Comparison of ENCODE assay signal across 8 cellular contexts in genomic region chr3:34683851-34684250, GRCh38.
A peak's percentile ranks its signal among the peaks of the same experiment; 100 is the strongest.
DNase-seq lines count a peak whose midpoint lies in the region; ATAC-seq and TF ChIP-seq lines count a peak whose summit lies in the region.

No MANE protein-coding gene starts in this region.

- no peak overlapping the region for H3K27ac ChIP-seq in GM23338 (ENCODE audit: low read depth)
- no peak overlapping the region for H3K27ac ChIP-seq in right atrium auricular region

- H4K20me1 ChIP-seq in GM23338 (replicated peaks; ENCODE audit: insufficient read depth) = no peaks in the 10 kb centered on the region

- H3K9me3 ChIP-seq in BE2C = no peaks in the 10 kb centered on the region
- no peaks in the 10 kb centered on the region for H3K9me3 ChIP-seq in right atrium auricular region

- H2AFZ ChIP-seq in GM23338 = no peak overlapping the region

- H3K4me2 ChIP-seq in GM23338 = no peak overlapping the region

- H3K4me1 ChIP-seq in BE2C (no peaks in the 10 kb centered on the region), GM23338 (ENCODE audit: insufficient read depth) (no peaks in the 10 kb centered on the region), right atrium auricular region (no peaks in the 10 kb centered on the region)

- H3K27ac Mint-ChIP-seq in GM23338 = no peak overlapping the region
- no peak overlapping the region for H3K27ac Mint-ChIP-seq in activated naive CD8-positive, alpha-beta T cell treated with anti-CD3 and anti-CD28 coated beads for 36 hours

- peaks cover 13% of the 10 kb centered on the region; the same call in 1 of the 2 replicates for H3K9me2 ChIP-seq in GM23338 (ENCODE audit: insufficient read depth)

- H3K4me3 ChIP-seq in BE2C (ENCODE audit: low read depth, low read length) = no peak overlapping the region
- no peak overlapping the region for H3K4me3 ChIP-seq in GM23338
- H3K4me3 ChIP-seq in right atrium auricular region = no peak overlapping the region

- H3F3A ChIP-seq in GM23338 (replicated peaks; ENCODE audit: low read depth) = no peaks in the 10 kb centered on the region

- H3K27me3 ChIP-seq in BE2C (no peaks in the 10 kb centered on the region), GM23338 (ENCODE audit: insufficient read depth) (no peaks in the 10 kb centered on the region), right atrium auricular region (no peaks in the 10 kb centered on the region)

- DNase-seq in BE2C (peak; percentile 60), GM23338 (ENCODE audit: low spot score) (peak; percentile 80), NCI-H460 (ENCODE audit: extremely low read depth, low read depth) (peak; percentile 33), right atrium auricular region (ENCODE audit: low spot score) (peak; percentile 76), sciatic nerve (ENCODE audit: low spot score) (peak; percentile 83), NCI-H2196 (lab: John Stamatoyannopoulos, UW; ENCODE audit: unreplicated experiment) (no peak)
- DNase-seq in activated naive CD8-positive, alpha-beta T cell treated with anti-CD3 and anti-CD28 coated beads for 36 hours = peak; percentile 11

- no peak overlapping the region for H3K4me3 Mint-ChIP-seq in GM23338
- no peak overlapping the region for H3K4me3 Mint-ChIP-seq in activated naive CD8-positive, alpha-beta T cell treated with anti-CD3 and anti-CD28 coated beads for 36 hours

- peaks cover 28% of the 10 kb centered on the region for H3K9me3 Mint-ChIP-seq in GM23338
- H3K9me3 Mint-ChIP-seq in activated naive CD8-positive, alpha-beta T cell treated with anti-CD3 and anti-CD28 coated beads for 36 hours = peaks cover 3% of the 10 kb centered on the region

- H3K27me3 Mint-ChIP-seq in GM23338 (ENCODE audit: insufficient read depth, low read depth, poor library complexity) = no peaks in the 10 kb centered on the region
- no peaks in the 10 kb centered on the region for H3K27me3 Mint-ChIP-seq in activated naive CD8-positive, alpha-beta T cell treated with anti-CD3 and anti-CD28 coated beads for 36 hours

- no peaks in the 10 kb centered on the region for H3K36me3 ChIP-seq in BE2C
- no peaks in the 10 kb centered on the region; the same call in 1 of the 2 replicates for H3K36me3 ChIP-seq in GM23338 (ENCODE audit: insufficient read depth)
- no peaks in the 10 kb centered on the region for H3K36me3 ChIP-seq in right atrium auricular region

- H3K79me2 ChIP-seq in GM23338 (replicated peaks; ENCODE audit: insufficient read depth) = no peaks in the 10 kb centered on the region

- intact Hi-C loops in sciatic nerve (cut with DNase I) = no loop called here

- peak; percentile 59 for TF ChIP-seq CTCF in BE2C (IDR thresholded peaks at IDR 0.05; ENCODE audit: low read depth, low read length)
- peak; percentile 80 to 85 for TF ChIP-seq CTCF in GM23338 (conservative IDR thresholded peaks at IDR 0.05; ENCODE audit: low read depth in 2 of 2)
- TF ChIP-seq CTCF in right atrium auricular region (IDR thresholded peaks at IDR 0.05) = peak; percentile 46 to 70

- H3K4me1 Mint-ChIP-seq in GM23338 = no peaks in the 10 kb centered on the region
- H3K4me1 Mint-ChIP-seq in activated naive CD8-positive, alpha-beta T cell treated with anti-CD3 and anti-CD28 coated beads for 36 hours = no peaks in the 10 kb centered on the region

- H3K36me3 Mint-ChIP-seq in GM23338 (ENCODE audit: low read depth) = peaks cover 26% of the 10 kb centered on the region
- H3K36me3 Mint-ChIP-seq in activated naive CD8-positive, alpha-beta T cell treated with anti-CD3 and anti-CD28 coated beads for 36 hours = no peaks in the 10 kb centered on the region

- ATAC-seq in GM23338 (peak; percentile 80), sciatic nerve (peak; percentile 50), GM21381 (IDR thresholded peaks at IDR 0.05; ENCODE audit: unreplicated experiment) (no peak)

TF ChIP-seq in GM23338, 12 proteins besides CTCF, POLR2A, EP300 and RAD21 (continues in another document):
- TF ChIP-seq JUNB (IDR thresholded peaks at IDR 0.05; ENCODE audit: unreplicated experiment) = no peak
- TF ChIP-seq EZH2phosphoT487 (IDR thresholded peaks at IDR 0.05; ENCODE audit: unreplicated experiment) = no peak
- no peak for TF ChIP-seq POLR2AphosphoS5 (IDR thresholded peaks at IDR 0.05; ENCODE audit: low read depth)
- TF ChIP-seq ZNF331 (CRISPR knock-in tag; IDR thresholded peaks at IDR 0.05; ENCODE audit: low read depth) = no peak
- no peak for TF ChIP-seq EZH2 (IDR thresholded peaks at IDR 0.05; ENCODE audit: low read depth, unreplicated experiment)
- no peak for TF ChIP-seq CREB1 (CRISPR knock-in tag; IDR thresholded peaks at IDR 0.05; ENCODE audit: low read depth)
- TF ChIP-seq ZNF462 (CRISPR knock-in tag; IDR thresholded peaks at IDR 0.05) = no peak
- TF ChIP-seq STAT1 (IDR thresholded peaks at IDR 0.05; ENCODE audit: unreplicated experiment) = no peak
- TF ChIP-seq NANOG (IDR thresholded peaks at IDR 0.05; ENCODE audit: borderline replicate concordance) = no peak
- no peak for TF ChIP-seq ZNF114 (CRISPR knock-in tag; IDR thresholded peaks at IDR 0.05)
